9 cellular contexts compared by ENCODE assay signal in the genomic region with DNA sequence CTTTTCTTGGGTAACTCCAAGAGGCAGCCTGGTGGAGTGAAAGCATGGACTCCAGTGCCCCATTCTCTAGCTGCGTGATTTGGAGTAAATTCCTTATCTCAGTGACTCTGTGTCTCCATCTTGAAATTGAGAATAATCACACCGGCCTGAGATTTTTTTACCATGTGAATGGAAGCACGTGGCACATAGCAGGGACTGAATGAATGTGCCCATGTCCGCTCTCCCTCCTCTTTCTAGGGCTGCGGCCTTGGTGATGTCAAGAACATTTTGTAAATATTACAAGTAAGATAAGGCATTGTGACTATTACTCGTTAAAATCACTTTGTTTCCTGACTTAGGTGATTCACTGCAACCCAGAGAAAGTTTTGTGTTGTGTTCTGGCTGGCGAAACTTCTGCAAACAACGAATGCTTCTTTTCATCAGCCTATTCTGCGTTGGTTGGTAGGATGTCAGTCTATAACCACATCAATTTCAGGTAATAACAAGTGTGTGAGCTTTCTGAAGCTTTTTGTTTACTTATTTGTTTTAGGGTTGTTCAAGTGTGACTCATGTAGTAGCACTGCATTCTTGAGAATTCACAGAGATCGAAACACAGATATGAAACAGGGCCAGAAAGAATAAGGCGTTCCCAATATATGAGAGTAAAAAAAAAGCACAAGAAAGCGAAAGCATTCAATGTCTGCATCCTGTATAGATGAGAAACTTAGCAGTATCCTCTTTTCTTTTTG.
DNase-seq lines count a peak whose midpoint lies in the region; ATAC-seq, FAIRE-seq and TF ChIP-seq lines count a peak whose summit lies in the region.
"Had no signal": no experiment of that assay in that cellular context is flagged by ENCODE, and none has a peak within 500 bp of the region (broad histone marks: within the 10 kb centered on the region; RNA-seq: fewer than 3 reads in every experiment).

No MANE protein-coding gene starts in this region.

- no peaks in the 10 kb centered on the region for H3K36me3 ChIP-seq in CD4-positive, alpha-beta memory T cell (ENCODE audit: insufficient read depth, low read length)
- no peaks in the 10 kb centered on the region for H3K36me3 ChIP-seq in keratinocyte (ENCODE audit: control insufficient read depth in 2 of 2, extremely low read depth in 1 of 2, insufficient read depth in 2 of 2, low read length in 2 of 2)

- H2AFZ ChIP-seq in keratinocyte (ENCODE audit: control insufficient read depth, low read length), result peak overlapping the region; percentile 27

- H3K27ac Mint-ChIP-seq in CD4-positive, alpha-beta memory T cell, result peak overlapping the region; percentile 68 to 97 (median 91)
- peak overlapping the region; percentile 88 for H3K27ac Mint-ChIP-seq in T-helper 2 cell treated with Interferon-gamma antibody and Interleukin-4, amounts not matched to agents 5 μg/mL and 100 μg/mL, for 36 hours
- H3K27ac Mint-ChIP-seq: dendritic cell treated with granulocyte-macrophage colony-stimulating factor and Interleukin-4, amounts not matched to agents 40 ng/mL and 50 ng/mL, for 4 days had no signal

- POLR2A ChIA-PET in CD4-positive, alpha-beta memory T cell (lab: Charles Lee; ENCODE audit: partially characterized antibody), result interaction anchor here (0.6 to 4.7 kb wide), 6 partner anchors 9 to 69 kb away, joined by 3 to 29 read pairs (median 8); no protein-coding TSS in a partner anchor

- H3K36me3 Mint-ChIP-seq in CD4-positive, alpha-beta memory T cell, result peaks cover 6 to 8% of the 10 kb centered on the region in 2 donors
- peaks cover 11% of the 10 kb centered on the region for H3K36me3 Mint-ChIP-seq in T-helper 2 cell treated with Interferon-gamma antibody and Interleukin-4, amounts not matched to agents 5 μg/mL and 100 μg/mL, for 36 hours (ENCODE audit: low read depth)

- no peaks in the 10 kb centered on the region for H3K79me2 ChIP-seq in keratinocyte (ENCODE audit: control insufficient read depth, insufficient read depth, low read length)

- H3K27me3 ChIP-seq in CD4-positive, alpha-beta memory T cell (ENCODE audit: insufficient read depth, low read length), result no peaks in the 10 kb centered on the region
- no peaks in the 10 kb centered on the region for H3K27me3 ChIP-seq in keratinocyte (ENCODE audit: control insufficient read depth, extremely low read depth, insufficient read depth, low read length)

- peak; percentile 68 for ATAC-seq in GM19468 (IDR thresholded peaks at IDR 0.05; ENCODE audit: extremely low read depth, unreplicated experiment)

- dilution Hi-C loops in keratinocyte (cut with MboI; ENCODE audit: extremely low pct_ligation_motif_present, low sequenced_read_pairs), result no loop called here

- peak; percentile 70 to 84 (median 79) for DNase-seq in CD4-positive, alpha-beta memory T cell
- DNase-seq in T-helper 2 cell treated with Interferon-gamma antibody and Interleukin-4, amounts not matched to agents 5 μg/mL and 100 μg/mL, for 36 hours (ENCODE audit: low spot score), result peak; percentile 51
- DNase-seq in keratinocyte (ENCODE audit: low read depth, low spot score), result no peak
- DNase-seq in C1 segment of cervical spinal cord (lab: John Stamatoyannopoulos, UW), result no peak
- no peak for DNase-seq in frontal cortex (ENCODE audit: low spot score in 2 of 2)
- no peak for DNase-seq in NCI-H1092 (lab: John Stamatoyannopoulos, UW)
- no peak for DNase-seq in KG1 (lab: John Stamatoyannopoulos, UW)

- H3K4me2 ChIP-seq in keratinocyte (ENCODE audit: control insufficient read depth, extremely low read depth, insufficient read depth, low read depth, low read length), result peak overlapping the region; percentile 85

- H3K9me3 Mint-ChIP-seq in CD4-positive, alpha-beta memory T cell, result peaks cover 0 to 21% (median 16%) of the 10 kb centered on the region in 8 donors
- H3K9me3 Mint-ChIP-seq in T-helper 2 cell treated with Interferon-gamma antibody and Interleukin-4, amounts not matched to agents 5 μg/mL and 100 μg/mL, for 36 hours, result peaks cover 21% of the 10 kb centered on the region

- H4K20me1 ChIP-seq in keratinocyte (ENCODE audit: control insufficient read depth, extremely low read depth, insufficient read depth, low read length), result no peaks in the 10 kb centered on the region

- CTCF ChIA-PET in CD4-positive, alpha-beta memory T cell (lab: Charles Lee; ENCODE audit: partially characterized antibody), result no interaction called here

- no peaks in the 10 kb centered on the region for H3K27me3 Mint-ChIP-seq in CD4-positive, alpha-beta memory T cell
- H3K27me3 Mint-ChIP-seq in T-helper 2 cell treated with Interferon-gamma antibody and Interleukin-4, amounts not matched to agents 5 μg/mL and 100 μg/mL, for 36 hours (ENCODE audit: low read depth), result no peaks in the 10 kb centered on the region
- H3K27me3 Mint-ChIP-seq: dendritic cell treated with granulocyte-macrophage colony-stimulating factor and Interleukin-4, amounts not matched to agents 40 ng/mL and 50 ng/mL, for 4 days had no signal

- intact Hi-C loops in CD4-positive, alpha-beta memory T cell (cut with micrococcal nuclease), result loop anchor here (1.0 kb wide), 2 partner anchors 13 to 30 kb away; no protein-coding TSS in a partner anchor

- peaks cover 16 to 23% (median 21%) of the 10 kb centered on the region in 4 donors for H3K4me1 Mint-ChIP-seq in CD4-positive, alpha-beta memory T cell
- peaks cover 22% of the 10 kb centered on the region for H3K4me1 Mint-ChIP-seq in T-helper 2 cell treated with Interferon-gamma antibody and Interleukin-4, amounts not matched to agents 5 μg/mL and 100 μg/mL, for 36 hours (ENCODE audit: low read depth)

- H3K4me3 ChIP-seq in CD4-positive, alpha-beta memory T cell (ENCODE audit: low read length in 2 of 2), result peak overlapping the region in 1 of 2 donors; percentile 15
- H3K4me3 ChIP-seq in keratinocyte (ENCODE audit: control insufficient read depth in 2 of 3, extremely low read depth in 1 of 3, insufficient read depth in 2 of 3, low read depth in 1 of 3, low read length in 3 of 3), result peak overlapping the region in 1 of 3 experiments; percentile 55

- H3K9ac ChIP-seq in keratinocyte (ENCODE audit: control insufficient read depth, extremely low read depth, insufficient read depth, low read length), result peak overlapping the region; percentile 58

- H3K4me1 ChIP-seq in CD4-positive, alpha-beta memory T cell (ENCODE audit: insufficient read depth, low read length), result peaks cover 28% of the 10 kb centered on the region
- peaks cover 24% of the 10 kb centered on the region for H3K4me1 ChIP-seq in keratinocyte (ENCODE audit: control insufficient read depth, extremely low read depth, insufficient read depth, low read length)

- H3K27ac ChIP-seq in CD4-positive, alpha-beta memory T cell (ENCODE audit: low read depth, low read length), result peak overlapping the region; percentile 41
- peak overlapping the region; percentile 91 for H3K27ac ChIP-seq in keratinocyte (ENCODE audit: control insufficient read depth, insufficient read depth, low read length)

- no peaks in the 10 kb centered on the region for H3K9me1 ChIP-seq in keratinocyte (ENCODE audit: control insufficient read depth, extremely low read depth, insufficient read depth, low read length)

- peak; percentile 91 for FAIRE-seq in keratinocyte (lab: Jason Lieb, UNC)
- no peak for FAIRE-seq in frontal cortex (lab: Jason Lieb, UNC)

- no peaks in the 10 kb centered on the region for H3K9me3 ChIP-seq in CD4-positive, alpha-beta memory T cell (ENCODE audit: control insufficient read depth in 1 of 2, low read length in 2 of 2)
- peaks cover 2% of the 10 kb centered on the region for H3K9me3 ChIP-seq in keratinocyte (ENCODE audit: control insufficient read depth, low read depth, low read length)

- no peak for TF ChIP-seq CTCF in keratinocyte (optimal IDR thresholded peaks at IDR 0.05 in 1 of 3, IDR thresholded peaks at IDR 0.05 in 1 of 3, conservative IDR thresholded peaks at IDR 0.05 in 1 of 3; ENCODE audit: extremely low read depth in 1 of 3, insufficient read depth in 2 of 3, low read length in 3 of 3)

- H3K4me3 Mint-ChIP-seq in CD4-positive, alpha-beta memory T cell, result peak overlapping the region; percentile 25 to 85 (median 71)
- H3K4me3 Mint-ChIP-seq in T-helper 2 cell treated with Interferon-gamma antibody and Interleukin-4, amounts not matched to agents 5 μg/mL and 100 μg/mL, for 36 hours, result peak overlapping the region; percentile 68
- H3K4me3 Mint-ChIP-seq: dendritic cell treated with granulocyte-macrophage colony-stimulating factor and Interleukin-4, amounts not matched to agents 40 ng/mL and 50 ng/mL, for 4 days had no signal

Comparison
In these comparisons a context has a peak if more than half of its experiments do, and no peak if none do; other contexts are left out.
1. DNase-seq: peak in CD4-positive, alpha-beta memory T cell (5 of 5) and T-helper 2 cell treated with Interferon-gamma antibody and Interleukin-4, amounts not matched to agents 5 μg/mL and 100 μg/mL, for 36 hours (single experiment); none in keratinocyte (single experiment), C1 segment of cervical spinal cord (0 of 14), frontal cortex (0 of 2), NCI-H1092 (single experiment) and KG1 (single experiment).